ENCODE assay signal across 1 cellular context in the genomic region with DNA sequence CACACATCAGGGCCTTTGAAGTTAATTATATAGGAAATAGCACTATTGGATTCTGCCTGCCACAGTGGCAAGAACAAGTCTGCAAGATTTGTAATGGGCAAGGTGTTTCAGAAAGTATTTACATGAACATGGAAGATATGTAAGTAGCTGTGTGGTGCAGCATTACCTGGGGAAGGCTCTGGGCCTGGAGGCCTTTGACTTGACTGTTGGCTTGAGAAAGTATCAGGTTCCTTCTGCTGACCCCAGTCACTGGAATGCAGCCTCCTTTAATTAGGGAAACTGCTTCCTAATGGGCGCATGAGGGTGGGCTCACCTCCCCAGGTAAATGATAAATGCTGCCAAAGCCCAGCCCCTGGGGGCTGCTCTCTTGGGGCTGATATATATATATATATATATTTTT.
TF ChIP-seq lines count a peak whose summit lies in the region.

No MANE protein-coding gene starts in this region.

TF ChIP-seq in WTC11, 78 proteins besides CTCF, POLR2A, EP300 and RAD21 (continued from another document):
- TF ChIP-seq, protein P1, sequence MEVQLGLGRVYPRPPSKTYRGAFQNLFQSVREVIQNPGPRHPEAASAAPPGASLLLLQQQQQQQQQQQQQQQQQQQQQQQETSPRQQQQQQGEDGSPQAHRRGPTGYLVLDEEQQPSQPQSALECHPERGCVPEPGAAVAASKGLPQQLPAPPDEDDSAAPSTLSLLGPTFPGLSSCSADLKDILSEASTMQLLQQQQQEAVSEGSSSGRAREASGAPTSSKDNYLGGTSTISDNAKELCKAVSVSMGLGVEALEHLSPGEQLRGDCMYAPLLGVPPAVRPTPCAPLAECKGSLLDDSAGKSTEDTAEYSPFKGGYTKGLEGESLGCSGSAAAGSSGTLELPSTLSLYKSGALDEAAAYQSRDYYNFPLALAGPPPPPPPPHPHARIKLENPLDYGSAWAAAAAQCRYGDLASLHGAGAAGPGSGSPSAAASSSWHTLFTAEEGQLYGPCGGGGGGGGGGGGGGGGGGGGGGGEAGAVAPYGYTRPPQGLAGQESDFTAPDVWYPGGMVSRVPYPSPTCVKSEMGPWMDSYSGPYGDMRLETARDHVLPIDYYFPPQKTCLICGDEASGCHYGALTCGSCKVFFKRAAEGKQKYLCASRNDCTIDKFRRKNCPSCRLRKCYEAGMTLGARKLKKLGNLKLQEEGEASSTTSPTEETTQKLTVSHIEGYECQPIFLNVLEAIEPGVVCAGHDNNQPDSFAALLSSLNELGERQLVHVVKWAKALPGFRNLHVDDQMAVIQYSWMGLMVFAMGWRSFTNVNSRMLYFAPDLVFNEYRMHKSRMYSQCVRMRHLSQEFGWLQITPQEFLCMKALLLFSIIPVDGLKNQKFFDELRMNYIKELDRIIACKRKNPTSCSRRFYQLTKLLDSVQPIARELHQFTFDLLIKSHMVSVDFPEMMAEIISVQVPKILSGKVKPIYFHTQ (CRISPR knock-in tag; IDR thresholded peaks at IDR 0.05), result no peak
- TF ChIP-seq JAZF1 (CRISPR knock-in tag; IDR thresholded peaks at IDR 0.05), result no peak
TF ChIP-seq in WTC11: peak in this region for 0.
